8 cellular contexts compared by ENCODE assay signal in genomic region chrX:69615779-69616519, GRCh38. TPM values are rescaled to one million over a fixed set of nuclear protein-coding genes. Genes with fewer than 3 reads are reported as not detected.
DNase-seq lines count a peak whose midpoint lies in the region; ATAC-seq and TF ChIP-seq lines count a peak whose summit lies in the region.

Gene EDA (plus strand): TSS chrX:69616113.

- ATAC-seq in GM18867 (IDR thresholded peaks at IDR 0.05; ENCODE audit: unreplicated experiment) (peak; percentile 97), Right ventricle myocardium inferior (peak; percentile 98)

- TF ChIP-seq CTCF in 22Rv1 (IDR thresholded peaks at IDR 0.05), result no peak

- peak within 1 kb of the TSS; percentile 60 for H3K27ac ChIP-seq in 22Rv1
- H3K27ac ChIP-seq in substantia nigra (ENCODE audit: low read depth, low read length, poor library complexity, severe bottlenecking), result peak within 1 kb of the TSS; percentile 21

- intact Hi-C loops in Right ventricle myocardium inferior (cut with DNase I), result loop anchor here (5.0 kb wide), 2 partner anchors 109 to 416 kb away; no protein-coding TSS in a partner anchor

- peak; percentile 87 for DNase-seq in HT1080 (ENCODE audit: low read depth)
- DNase-seq in SKM-1 (lab: John Stamatoyannopoulos, UW; ENCODE audit: unreplicated experiment), result peak; percentile 41
- peak; percentile 24 for DNase-seq in activated naive CD8-positive, alpha-beta T cell treated with anti-CD3 and anti-CD28 coated beads, Interleukin-2, amount 50 U/mL, for 16 hours (ENCODE audit: low read depth, low spot score)
- DNase-seq in Right ventricle myocardium inferior (ENCODE audit: missing footprints), result peak; percentile 86
- peak; percentile 66 for DNase-seq in occipital lobe (lab: John Stamatoyannopoulos, UW)
- DNase-seq in substantia nigra (lab: John Stamatoyannopoulos, UW), result peak; percentile 18 to 87 (median 71)

RNA-seq across cellular contexts. Expression of gene EDA, which starts in this region (rescaled TPM):
- 2.0 and 2.4 TPM in 2 replicates for total RNA-seq in HT1080 (2014; rRNA removed; shearing (Covaris generic))
- 0.92 and 0.93 TPM in 2 replicates for polyA plus RNA-seq in HT1080 (2015; cell fraction: cytosol; rRNA removed)
- polyA plus RNA-seq in HT1080 (2015; cell fraction: nucleus; rRNA removed), result 1.2 and 1.3 TPM in 2 replicates
- total RNA-seq in Right ventricle myocardium inferior (12.4 TPM), occipital lobe (5.5 TPM)

Comparison
In these comparisons a context has a peak if more than half of its experiments do, and no peak if none do; other contexts are left out.
1. Peak in every context shown above with its lines: DNase-seq, ATAC-seq and H3K27ac ChIP-seq.
2. DNase-seq: peak in every context shown above with its lines; median percentile 87 in HT1080; 86 in Right ventricle myocardium inferior; 71 in substantia nigra; 66 in occipital lobe; 41 in SKM-1; 24 in activated naive CD8-positive, alpha-beta T cell treated with anti-CD3 and anti-CD28 coated beads, Interleukin-2, amount 50 U/mL, for 16 hours.